ENCODE assay signal across 20 cellular contexts in genomic region chr11:117832511-117832910, GRCh38. TPM values are rescaled to one million over a fixed set of nuclear protein-coding genes. Genes with fewer than 3 reads are reported as not detected.
DNase-seq lines count a peak whose midpoint lies in the region; ATAC-seq lines count a peak whose summit lies in the region.
"Had no signal": no experiment of that assay in that cellular context is flagged by ENCODE, and none has a peak within 500 bp of the region (broad histone marks: within the 10 kb centered on the region; RNA-seq: fewer than 3 reads in every experiment).

No MANE protein-coding gene starts in this region.

- peaks cover 5% of the 10 kb centered on the region for H3K36me3 Mint-ChIP-seq in stimulated activated effector memory CD8-positive, alpha-beta T cell treated with anti-CD3 and anti-CD28 coated beads, Interleukin-12 subunit alpha, Interleukin-12 subunit beta, amount 100 ng/mL, for 72 hours
- H3K36me3 Mint-ChIP-seq: activated CD4-positive, alpha-beta memory T cell treated with anti-CD3 and anti-CD28 coated beads for 36 hours had no signal

- peaks cover 56% of the 10 kb centered on the region for H3K4me1 Mint-ChIP-seq in stimulated activated effector memory CD8-positive, alpha-beta T cell treated with anti-CD3 and anti-CD28 coated beads, Interleukin-12 subunit alpha, Interleukin-12 subunit beta, amount 100 ng/mL, for 72 hours

- no peaks in the 10 kb centered on the region for H3K27me3 ChIP-seq in H7 (ENCODE audit: control insufficient read depth, insufficient read depth, low read length)
- H3K27me3 ChIP-seq: breast epithelium, SJCRH30 had no signal

- H3K4me3 ChIP-seq in H7 (ENCODE audit: insufficient read depth, low read depth, low read length): no peak overlapping the region
- H3K4me3 ChIP-seq: breast epithelium, SJCRH30 had no signal

- no peaks in the 10 kb centered on the region for H3K9me3 Mint-ChIP-seq in stimulated activated effector memory CD8-positive, alpha-beta T cell treated with anti-CD3 and anti-CD28 coated beads, Interleukin-12 subunit alpha, Interleukin-12 subunit beta, amount 100 ng/mL, for 72 hours
- H3K9me3 Mint-ChIP-seq: activated CD4-positive, alpha-beta memory T cell treated with anti-CD3 and anti-CD28 coated beads for 36 hours had no signal

- H3K36me3 ChIP-seq in H7 (replicated peaks; ENCODE audit: control insufficient read depth, insufficient read depth, low read length): no peaks in the 10 kb centered on the region
- H3K36me3 ChIP-seq: breast epithelium, SJCRH30 had no signal

- no peak overlapping the region for H3K4me3 Mint-ChIP-seq in stimulated activated effector memory CD8-positive, alpha-beta T cell treated with anti-CD3 and anti-CD28 coated beads, Interleukin-12 subunit alpha, Interleukin-12 subunit beta, amount 100 ng/mL, for 72 hours
- H3K4me3 Mint-ChIP-seq: activated CD4-positive, alpha-beta memory T cell treated with anti-CD3 and anti-CD28 coated beads for 36 hours; T-helper 17 cell had no signal

- peak; percentile 9 for DNase-seq in activated CD4-positive, CD25-positive, alpha-beta regulatory T cell treated with anti-CD3 and anti-CD28 coated beads, Interleukin-2, amount 50 U/mL, for 72 hours
- peak; percentile 14 for DNase-seq in H7
- DNase-seq in islet precursor cell: peak; percentile 30
- no peak for DNase-seq in stimulated activated effector memory CD8-positive, alpha-beta T cell treated with anti-CD3 and anti-CD28 coated beads, Interleukin-12 subunit alpha, Interleukin-12 subunit beta, amount 100 ng/mL, for 72 hours (ENCODE audit: low spot score in 2 of 2)
- DNase-seq in stimulated activated CD4-positive, alpha-beta T cell treated with anti-CD3 and anti-CD28 coated beads, Interleukin-4, amount 100 ng/mL, for 4 hours: no peak
- DNase-seq: 8988T; activated CD4-positive, alpha-beta memory T cell treated with anti-CD3 and anti-CD28 coated beads for 36 hours; Caco-2; EL; Kasumi-1; left ventricle myocardium superior; occipital lobe; SJCRH30; stimulated activated CD4-positive, alpha-beta T cell treated with anti-CD3 and anti-CD28 coated beads, Interleukin-15, amount 100 ng/mL, for 24 hours; T-helper 17 cell had no signal

- H3K27ac Mint-ChIP-seq in stimulated activated effector memory CD8-positive, alpha-beta T cell treated with anti-CD3 and anti-CD28 coated beads, Interleukin-12 subunit alpha, Interleukin-12 subunit beta, amount 100 ng/mL, for 72 hours: peak overlapping the region; percentile 74
- H3K27ac Mint-ChIP-seq: activated CD4-positive, alpha-beta memory T cell treated with anti-CD3 and anti-CD28 coated beads for 36 hours; T-helper 17 cell had no signal

- ATAC-seq in activated CD4-positive, CD25-positive, alpha-beta regulatory T cell treated with anti-CD3 and anti-CD28 coated beads, Interleukin-2, amount 50 U/mL, for 24 hours: no peak
- ATAC-seq in stimulated activated effector memory CD8-positive, alpha-beta T cell treated with anti-CD3 and anti-CD28 coated beads, Interleukin-12 subunit alpha, Interleukin-12 subunit beta, amount 100 ng/mL, for 72 hours: no peak
- ATAC-seq in GM19395 (IDR thresholded peaks at IDR 0.05; ENCODE audit: unreplicated experiment) (no peak), HG03045 (IDR thresholded peaks at IDR 0.05; ENCODE audit: unreplicated experiment) (no peak)
- ATAC-seq: right cardiac atrium, T-helper 17 cell had no signal

RNA-seq across cellular contexts. Expression of gene FXYD2, which starts 8.0 kb away (rescaled TPM):
- 0.07 and 0.66 TPM in 2 replicates for total RNA-seq in H7 (2014; rRNA removed; shearing (Covaris generic))
- total RNA-seq: activated CD4-positive, alpha-beta memory T cell treated with anti-CD3 and anti-CD28 coated beads for 36 hours had no signal

RNA-seq across cellular contexts. Expression of gene DSCAML1, which starts 35.5 kb away (rescaled TPM):
- 0.33 and 0.59 TPM in 2 replicates for total RNA-seq in H7 (2014; rRNA removed; shearing (Covaris generic))
- total RNA-seq: Caco-2, SJCRH30 had no signal

RNA-seq across cellular contexts. Expression of gene FXYD6, which starts 43.9 kb away (rescaled TPM):
- total RNA-seq in H7 (2014; rRNA removed; shearing (Covaris generic)): 17.8 and 32.8 TPM in 2 replicates

Comparison
In these comparisons a context has a peak if more than half of its experiments do, and no peak if none do; other contexts are left out.
1. DNase-seq: peak in activated CD4-positive, CD25-positive, alpha-beta regulatory T cell treated with anti-CD3 and anti-CD28 coated beads, Interleukin-2, amount 50 U/mL, for 72 hours (single experiment), H7 (single experiment) and islet precursor cell (single experiment); none in stimulated activated effector memory CD8-positive, alpha-beta T cell treated with anti-CD3 and anti-CD28 coated beads, Interleukin-12 subunit alpha, Interleukin-12 subunit beta, amount 100 ng/mL, for 72 hours (0 of 2) and stimulated activated CD4-positive, alpha-beta T cell treated with anti-CD3 and anti-CD28 coated beads, Interleukin-4, amount 100 ng/mL, for 4 hours (0 of 2).